8 cellular contexts compared by ENCODE assay signal in the genomic region with DNA sequence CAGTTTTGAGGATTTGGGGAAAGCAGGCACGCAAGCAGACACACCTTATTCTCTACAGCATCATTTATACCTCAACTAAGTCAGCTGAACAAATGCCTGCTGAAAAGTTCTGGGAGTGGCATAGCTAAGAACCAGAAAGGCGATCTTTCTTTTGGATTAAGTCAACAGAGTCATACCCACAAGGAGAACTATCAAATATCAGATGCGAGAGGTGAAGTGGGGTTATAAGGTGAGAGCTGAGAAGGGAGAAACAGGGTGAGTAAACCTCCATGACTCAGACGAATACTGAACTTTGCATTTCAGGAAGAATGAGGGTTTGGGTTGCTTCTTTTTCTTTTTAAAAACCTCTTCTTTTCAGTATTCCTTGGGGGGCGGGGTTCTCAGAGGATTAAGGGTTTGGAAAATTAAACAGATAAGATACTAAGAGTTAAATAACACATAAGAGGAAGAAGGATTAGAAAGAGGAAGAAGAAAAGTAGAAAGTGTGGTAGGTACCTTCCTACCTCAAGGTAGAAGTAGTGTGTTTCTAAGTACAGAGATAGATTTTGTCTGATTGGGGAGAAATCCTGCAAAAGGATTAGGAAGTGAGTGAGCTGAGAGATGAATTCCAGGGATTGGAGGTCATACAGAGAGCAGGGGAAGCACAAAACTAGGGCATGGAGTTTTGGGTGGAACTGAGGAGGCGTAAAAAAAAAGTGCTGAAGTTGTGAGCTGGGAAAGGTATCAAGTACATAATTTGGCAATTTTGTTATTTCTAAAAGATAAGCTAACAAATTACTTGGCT. TPM values are rescaled to one million over a fixed set of nuclear protein-coding genes. Genes with fewer than 3 reads are reported as not detected.
DNase-seq lines count a peak whose midpoint lies in the region; ATAC-seq and TF ChIP-seq lines count a peak whose summit lies in the region.

No MANE protein-coding gene starts in this region.

- WGBS in prostate gland: 67% methylated on average over 6 of the region's 6 CpGs
- WGBS in thyroid gland, 2 donors: 73 to 77% methylated on average over 6 of the region's 6 CpGs

- peaks cover 37 to 68% (median 51%) of the 10 kb centered on the region in 4 donors for H3K4me1 Mint-ChIP-seq in CD4-positive, CD25-positive, alpha-beta regulatory T cell
- peaks cover 67 to 88% of the 10 kb centered on the region in 2 donors for H3K4me1 Mint-ChIP-seq in immature natural killer cell

- no peak for ATAC-seq in CD4-positive, CD25-positive, alpha-beta regulatory T cell (ENCODE audit: low read depth in 2 of 2)
- peak; percentile 53 for ATAC-seq in GM19463 (IDR thresholded peaks at IDR 0.05; ENCODE audit: unreplicated experiment)

- H3K9me3 ChIP-seq in CD4-positive, CD25-positive, alpha-beta regulatory T cell (ENCODE audit: control insufficient read depth in 2 of 2, low read length in 2 of 2): no peaks in the 10 kb centered on the region
- H3K9me3 ChIP-seq in prostate gland (no peaks in the 10 kb centered on the region), thyroid gland (no peaks in the 10 kb centered on the region)

- H3K27ac ChIP-seq in CD4-positive, CD25-positive, alpha-beta regulatory T cell (ENCODE audit: insufficient read depth, low read length, poor library complexity, severe bottlenecking): peak overlapping the region; percentile 50
- H3K27ac ChIP-seq in prostate gland (no peak overlapping the region), thyroid gland (no peak overlapping the region)

- TF ChIP-seq CTCF in prostate gland (IDR thresholded peaks at IDR 0.05) (no peak), thyroid gland (IDR thresholded peaks at IDR 0.05) (no peak)

- H3K9me3 Mint-ChIP-seq in CD4-positive, CD25-positive, alpha-beta regulatory T cell: no peaks in the 10 kb centered on the region
- no peaks in the 10 kb centered on the region for H3K9me3 Mint-ChIP-seq in immature natural killer cell

- peak overlapping the region; percentile 3 to 91 (median 88) for H3K27ac Mint-ChIP-seq in CD4-positive, CD25-positive, alpha-beta regulatory T cell
- H3K27ac Mint-ChIP-seq in immature natural killer cell: peak overlapping the region; percentile 69 to 87 (median 80)

- DNase-seq in CD4-positive, CD25-positive, alpha-beta regulatory T cell: no peak
- DNase-seq in RPMI7951 (ENCODE audit: low read depth): peak; percentile 6
- no peak for DNase-seq in immature natural killer cell
- DNase-seq in activated effector memory CD4-positive, alpha-beta T cell treated with anti-CD3 and anti-CD28 coated beads, Interleukin-2, amount 50 U/mL, for 16 hours: no peak
- no peak for DNase-seq in NCI-H1436 treated with DMSO at 0.1 percent for 48 hours (lab: John Stamatoyannopoulos, UW)
- no peak for DNase-seq in prostate gland (ENCODE audit: low spot score)
- no peak for DNase-seq in thyroid gland

- TF ChIP-seq POLR2A in prostate gland (IDR thresholded peaks at IDR 0.05) (no peak), thyroid gland (IDR thresholded peaks at IDR 0.05) (no peak)

- H3K27me3 ChIP-seq in CD4-positive, CD25-positive, alpha-beta regulatory T cell (ENCODE audit: control insufficient read depth, insufficient read depth, low read length): no peaks in the 10 kb centered on the region
- H3K27me3 ChIP-seq in prostate gland (replicated peaks; ENCODE audit: insufficient read depth): no peaks in the 10 kb centered on the region
- H3K27me3 ChIP-seq in thyroid gland: no peaks in the 10 kb centered on the region

- H3K4me3 Mint-ChIP-seq in CD4-positive, CD25-positive, alpha-beta regulatory T cell: peak overlapping the region in 2 of 4 donors; percentile 3 to 10
- peak overlapping the region in 3 of 5 donors; percentile 5 to 38 (median 7) for H3K4me3 Mint-ChIP-seq in immature natural killer cell

- no peak overlapping the region for H3K4me3 ChIP-seq in CD4-positive, CD25-positive, alpha-beta regulatory T cell (ENCODE audit: low read depth, low read length)
- H3K4me3 ChIP-seq in prostate gland (no peak overlapping the region), thyroid gland (replicated peaks in 1 of 3) (no peak overlapping the region)

- intact Hi-C loops in prostate gland (cut with DNase I) (no loop called here), thyroid gland (cut with DNase I) (no loop called here)

- peaks cover 22% of the 10 kb centered on the region for H3K4me1 ChIP-seq in CD4-positive, CD25-positive, alpha-beta regulatory T cell (ENCODE audit: control insufficient read depth, insufficient read depth, low read length, poor library complexity, severe bottlenecking)
- H3K4me1 ChIP-seq in prostate gland (replicated peaks): no peaks in the 10 kb centered on the region
- peaks cover 4 to 7% of the 10 kb centered on the region in 2 donors for H3K4me1 ChIP-seq in thyroid gland

- peaks cover 64% of the 10 kb centered on the region for H3K36me3 ChIP-seq in CD4-positive, CD25-positive, alpha-beta regulatory T cell (ENCODE audit: control insufficient read depth, insufficient read depth, low read length)
- H3K36me3 ChIP-seq in prostate gland: no peaks in the 10 kb centered on the region
- no peaks in the 10 kb centered on the region for H3K36me3 ChIP-seq in thyroid gland

- H3K36me3 Mint-ChIP-seq in CD4-positive, CD25-positive, alpha-beta regulatory T cell: peaks cover 19% of the 10 kb centered on the region
- peaks cover 0 to 12% (median 3%) of the 10 kb centered on the region in 3 donors for H3K36me3 Mint-ChIP-seq in immature natural killer cell

- H3K27me3 Mint-ChIP-seq in CD4-positive, CD25-positive, alpha-beta regulatory T cell: no peaks in the 10 kb centered on the region
- peaks cover 0 to 9% (median 3%) of the 10 kb centered on the region in 3 donors for H3K27me3 Mint-ChIP-seq in immature natural killer cell (ENCODE audit: low read depth in 3 of 3)

RNA-seq across cellular contexts. Expression of gene ICE2, which starts 41.3 kb away (rescaled TPM):
- total RNA-seq in CD4-positive, CD25-positive, alpha-beta regulatory T cell: 38.9 TPM
- 10 to 100 TPM; 37.1 to 52.2 (median 49.3) TPM for polyA plus RNA-seq in CD4-positive, CD25-positive, alpha-beta regulatory T cell
- 29.6 and 32.2 TPM in 2 replicates for total RNA-seq in RPMI7951 (2014; rRNA removed; shearing (Covaris generic))
- 10 to 100 TPM; 26.5 to 40.7 (median 33.4) TPM for polyA plus RNA-seq in immature natural killer cell
- total RNA-seq in prostate gland (10 to 100 TPM; 33.0 to 34.5 TPM), thyroid gland (10 to 100 TPM; 52.6 to 84.5 (median 59.5) TPM)
